In the genomic region with DNA sequence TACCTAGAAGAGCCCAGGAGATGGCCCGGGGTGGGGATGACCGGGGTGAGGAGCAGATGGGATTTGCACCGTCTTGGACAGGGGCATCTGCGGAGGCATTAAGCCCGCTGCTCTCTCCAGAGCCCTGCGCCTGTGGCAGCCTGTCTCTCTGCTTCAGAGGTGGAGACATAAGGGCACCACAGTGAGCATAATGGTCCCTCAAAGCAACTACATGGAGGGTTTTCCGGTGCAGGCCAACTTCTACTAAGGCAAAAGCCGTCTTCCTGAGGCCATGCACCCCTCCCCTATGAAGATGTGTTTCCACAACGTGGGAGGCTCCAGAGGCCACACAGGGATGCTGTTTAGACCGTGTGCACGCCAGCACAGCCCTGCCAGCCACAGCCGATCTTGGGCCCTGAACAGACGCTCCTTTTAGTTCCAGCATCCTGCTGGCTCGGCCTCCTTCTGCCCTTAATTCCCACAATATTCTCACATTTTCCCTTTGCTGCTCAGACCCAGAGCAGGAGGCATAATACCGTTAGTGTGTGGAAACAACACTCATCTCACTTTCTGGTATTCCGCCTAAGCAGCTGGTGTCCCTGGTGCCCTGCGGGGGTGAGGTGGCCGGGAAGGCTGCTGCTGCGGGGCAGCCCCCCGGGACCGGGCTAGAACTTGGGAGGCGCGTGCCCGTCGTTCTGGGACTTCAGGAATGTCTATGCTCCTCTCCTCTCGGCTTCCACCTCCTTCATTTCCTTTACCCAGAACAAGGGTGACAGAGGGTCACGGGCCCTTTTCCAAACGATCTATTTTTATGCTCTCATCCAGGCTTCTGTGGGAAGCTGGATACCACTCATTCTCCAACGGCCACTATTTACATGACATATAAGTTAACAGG, we compare ENCODE assay signal across 1 cellular context.
TF ChIP-seq lines count a peak whose summit lies in the region.

No MANE protein-coding gene starts in this region.

TF ChIP-seq in A549, 52 proteins besides CTCF, POLR2A, EP300 and RAD21 (continued from another document):
- TF ChIP-seq, protein P1, sequence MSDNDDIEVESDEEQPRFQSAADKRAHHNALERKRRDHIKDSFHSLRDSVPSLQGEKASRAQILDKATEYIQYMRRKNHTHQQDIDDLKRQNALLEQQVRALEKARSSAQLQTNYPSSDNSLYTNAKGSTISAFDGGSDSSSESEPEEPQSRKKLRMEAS (IDR thresholded peaks at IDR 0.05): no peak
- TF ChIP-seq HEYL (CRISPR knock-in tag; IDR thresholded peaks at IDR 0.05): no peak
- no peak for TF ChIP-seq TFCP2L1 (CRISPR knock-in tag; IDR thresholded peaks at IDR 0.05)
- TF ChIP-seq CBX2 (IDR thresholded peaks at IDR 0.05; ENCODE audit: borderline replicate concordance, low read depth): no peak
- no peak for TF ChIP-seq JUNB (IDR thresholded peaks at IDR 0.05)
- TF ChIP-seq SREBF2 (IDR thresholded peaks at IDR 0.05): no peak
- TF ChIP-seq NR3C1 (IDR thresholded peaks at IDR 0.05): no peak
- TF ChIP-seq HES2 (IDR thresholded peaks at IDR 0.05): no peak
- no peak for TF ChIP-seq ZNF302 (CRISPR knock-in tag; IDR thresholded peaks at IDR 0.05)
